ENCODE assay signal across 8 cellular contexts in genomic region chr10:6290621-6291020, GRCh38.
DNase-seq lines count a peak whose midpoint lies in the region; ATAC-seq and TF ChIP-seq lines count a peak whose summit lies in the region.
"Not testable (repeated sequence)": the region's sequence is repeated elsewhere in the genome, so short reads cannot be mapped to it uniquely, and the experiment has no call there.

No MANE protein-coding gene starts in this region.

- peak overlapping the region; percentile 89 for H3K27ac Mint-ChIP-seq in T-helper 17 cell
- H3K27ac Mint-ChIP-seq in activated T-helper 1 cell treated with anti-CD3 and anti-CD28 coated beads, Interleukin-12 subunit alpha, Interleukin-12 subunit beta, Interleukin-2, Interleukin-4 antibody, amounts not matched to agents 30 ng/mL and 10 ng/mL and 1 ng/mL, durations not matched to agents 14 hours and 24 hours and 36 hours, result peak overlapping the region; percentile 95

- peaks cover 27% of the 10 kb centered on the region; the same call in 1 of the 2 replicates for H3F3A ChIP-seq in PC-9 (ENCODE audit: insufficient read depth, low read depth)

- TF ChIP-seq CTCF in AG10803 (conservative IDR thresholded peaks at IDR 0.05; ENCODE audit: low read length); PC-9 (conservative IDR thresholded peaks at IDR 0.05); epithelial cell of esophagus (IDR thresholded peaks at IDR 0.05; ENCODE audit: insufficient read depth, low read depth, low read length, missing control alignments); stomach (IDR thresholded peaks at IDR 0.05): not testable (repeated sequence)

- H3K27me3 Mint-ChIP-seq in T-helper 17 cell; activated T-helper 1 cell treated with anti-CD3 and anti-CD28 coated beads, Interleukin-12 subunit alpha, Interleukin-12 subunit beta, Interleukin-2, Interleukin-4 antibody, amounts not matched to agents 30 ng/mL and 10 ng/mL and 1 ng/mL, durations not matched to agents 14 hours and 24 hours and 36 hours (ENCODE audit: insufficient read depth): not testable (repeated sequence)

- ATAC-seq in T-helper 17 cell, result not testable (repeated sequence)

- POLR2A ChIA-PET in PC-9 (lab: Charles Lee; ENCODE audit: unreplicated experiment), result interaction anchor here (0.6 to 0.7 kb wide), 4 partner anchors 11 to 1498 kb away, joined by 3 to 7 read pairs (median 5); no protein-coding TSS in a partner anchor

- H3K9me3 ChIP-seq in PC-9 (ENCODE audit: insufficient read depth, low read depth); T-helper 17 cell (ENCODE audit: control insufficient read depth, low read length, poor library complexity, severe bottlenecking); stomach: not testable (repeated sequence)

- TF ChIP-seq POLR2A in stomach (IDR thresholded peaks at IDR 0.05), result not testable (repeated sequence)

- H3K4me2 ChIP-seq in PC-9, result 0 out of 2 replicates have a peak overlapping the region, but pooled peaks have one; percentile 6

- not testable (repeated sequence) for H3K36me3 Mint-ChIP-seq in T-helper 17 cell (ENCODE audit: low read depth)
- H3K36me3 Mint-ChIP-seq in activated T-helper 1 cell treated with anti-CD3 and anti-CD28 coated beads, Interleukin-12 subunit alpha, Interleukin-12 subunit beta, Interleukin-2, Interleukin-4 antibody, amounts not matched to agents 30 ng/mL and 10 ng/mL and 1 ng/mL, durations not matched to agents 14 hours and 24 hours and 36 hours (ENCODE audit: low read depth), result peaks cover 16% of the 10 kb centered on the region

- CTCF ChIA-PET in PC-9 (lab: Charles Lee), result interaction anchor here (0.7 kb wide), 1 partner anchor 624 kb away, joined by 7 read pairs; the partner anchor contains the start of gene ASB13

- peaks cover 13% of the 10 kb centered on the region for H3K9me3 Mint-ChIP-seq in activated T-helper 1 cell treated with anti-CD3 and anti-CD28 coated beads, Interleukin-12 subunit alpha, Interleukin-12 subunit beta, Interleukin-2, Interleukin-4 antibody, amounts not matched to agents 30 ng/mL and 10 ng/mL and 1 ng/mL, durations not matched to agents 14 hours and 24 hours and 36 hours

- intact Hi-C loops in PC-9 (cut with micrococcal nuclease; ENCODE audit: unreplicated experiment), result loop anchor here (1.0 to 10.0 kb wide), 4 partner anchors 16 to 454 kb away; no protein-coding TSS in a partner anchor
- intact Hi-C loops in activated T-helper 1 cell treated with anti-CD3 and anti-CD28 coated beads, Interleukin-12 subunit alpha, Interleukin-12 subunit beta, Interleukin-2, Interleukin-4 antibody, amounts not matched to agents 30 ng/mL and 10 ng/mL and 1 ng/mL, durations not matched to agents 14 hours and 24 hours and 36 hours (cut with micrococcal nuclease), result loop anchor here (1.0 to 5.0 kb wide), 5 partner anchors 9 to 88 kb away; partner anchors contain the start of gene PFKFB3
- intact Hi-C loops in stomach (cut with DNase I; ENCODE audit: low total_unique reads), result not testable (repeated sequence)

- H3K36me3 ChIP-seq in PC-9 (ENCODE audit: low read depth); stomach: not testable (repeated sequence)

- not testable (repeated sequence) for H2AFZ ChIP-seq in PC-9

- not testable (repeated sequence) for TF ChIP-seq EP300 in stomach (IDR thresholded peaks at IDR 0.05)

- H3K4me3 ChIP-seq in AG10803 (ENCODE audit: low read length); PC-9; epithelial cell of esophagus (ENCODE audit: low read length); stomach: not testable (repeated sequence)

- not testable (repeated sequence) for BruUV-seq in PC-9 (replicated peaks; lab: Mats Ljungman, UMichigan)

- H3K4me3 Mint-ChIP-seq in T-helper 17 cell; activated T-helper 1 cell treated with anti-CD3 and anti-CD28 coated beads, Interleukin-12 subunit alpha, Interleukin-12 subunit beta, Interleukin-2, Interleukin-4 antibody, amounts not matched to agents 30 ng/mL and 10 ng/mL and 1 ng/mL, durations not matched to agents 14 hours and 24 hours and 36 hours: not testable (repeated sequence)

- not testable (repeated sequence) for H3K79me2 ChIP-seq in PC-9 (ENCODE audit: low read depth)

- DNase-seq in AG10803 (ENCODE audit: low read depth), result peak; percentile 44
- DNase-seq in EH (ENCODE audit: low read depth), result peak; percentile 36
- DNase-seq in PC-9, result peak; percentile 53 to 79
- DNase-seq in T-helper 17 cell; activated T-helper 1 cell treated with anti-CD3 and anti-CD28 coated beads, Interleukin-12 subunit alpha, Interleukin-12 subunit beta, Interleukin-2, Interleukin-4 antibody, amounts not matched to agents 30 ng/mL and 10 ng/mL and 1 ng/mL, durations not matched to agents 14 hours and 24 hours and 36 hours (ENCODE audit: low spot score): not testable (repeated sequence)
- peak; percentile 49 for DNase-seq in epithelial cell of esophagus (ENCODE audit: low read depth)
- DNase-seq in glomerular visceral epithelial cell (ENCODE audit: extremely low spot score), result peak; percentile 61
- DNase-seq in stomach, result peak; percentile 23

- H4K20me1 ChIP-seq in PC-9 (ENCODE audit: insufficient read depth), result not testable (repeated sequence)

- not testable (repeated sequence) for H3K27me3 ChIP-seq in PC-9 (ENCODE audit: insufficient read depth, low read depth); stomach

- H3K4me1 ChIP-seq in PC-9 (replicated peaks; ENCODE audit: insufficient read depth) (peaks cover 27% of the 10 kb centered on the region), stomach (peaks cover 4 to 18% (median 7%) of the 10 kb centered on the region in 4 donors)

- WGBS in stomach, 5 donors, result 77 to 89% (median 80%) methylated on average over 3 of the region's 3 CpGs

- H3K27ac ChIP-seq in PC-9 (peak overlapping the region; percentile 86), stomach (peak overlapping the region in 2 of 5 donors; percentile 46 to 51)

- H3K9me2 ChIP-seq in PC-9 (ENCODE audit: insufficient read depth), result not testable (repeated sequence)

- H3K4me1 Mint-ChIP-seq in T-helper 17 cell, result peaks cover 17% of the 10 kb centered on the region
- H3K4me1 Mint-ChIP-seq in activated T-helper 1 cell treated with anti-CD3 and anti-CD28 coated beads, Interleukin-12 subunit alpha, Interleukin-12 subunit beta, Interleukin-2, Interleukin-4 antibody, amounts not matched to agents 30 ng/mL and 10 ng/mL and 1 ng/mL, durations not matched to agents 14 hours and 24 hours and 36 hours (ENCODE audit: low read depth), result peaks cover 42% of the 10 kb centered on the region
